Comparison of ENCODE assay signal across 17 cellular contexts in genomic region chr1:245099401-245099800, GRCh38. TPM values are rescaled to one million over a fixed set of nuclear protein-coding genes. Genes with fewer than 3 reads are reported as not detected.
DNase-seq lines count a peak whose midpoint lies in the region; ATAC-seq and TF ChIP-seq lines count a peak whose summit lies in the region.
"Had no signal": no experiment of that assay in that cellular context is flagged by ENCODE, and none has a peak within 500 bp of the region (broad histone marks: within the 10 kb centered on the region; RNA-seq: fewer than 3 reads in every experiment).

No MANE protein-coding gene starts in this region.

- CTCF ChIA-PET in WTC11 (lab: Charles Lee): no interaction called here

- ATAC-seq in WTC11: peak; percentile 75
- ATAC-seq: GM12878, PC-3 had no signal

- TF ChIP-seq CTCF in WTC11 (IDR thresholded peaks at IDR 0.05): no peak
- no peak for TF ChIP-seq CTCF in GM20000 (IDR thresholded peaks at IDR 0.05; ENCODE audit: extremely low read depth, missing control alignments)

- peaks cover under 1% of the 10 kb centered on the region for H3K9me3 Mint-ChIP-seq in WTC11

- POLR2A ChIA-PET in WTC11 (lab: Charles Lee): no interaction called here

- no peak overlapping the region for H3K4me3 Mint-ChIP-seq in WTC11

- H3K4me1 Mint-ChIP-seq in WTC11: 0 out of 2 replicates have a peak, but pooled peaks cover 6% of the 10 kb centered on the region

- DNase-seq in Ammon's horn (ENCODE audit: low spot score) (peak; percentile 48), WTC11 (ENCODE audit: low spot score) (no peak), inferior parietal cortex (ENCODE audit: extremely low spot score) (peak; percentile 57), occipital lobe (lab: John Stamatoyannopoulos, UW) (peak; percentile 18), AG08395 (ENCODE audit: low spot score) (no peak), GM20000 (ENCODE audit: low spot score) (no peak), DMS153 (lab: John Stamatoyannopoulos, UW) (no peak)
- no peak for DNase-seq in stimulated activated naive CD4-positive, alpha-beta T cell (lab: John Stamatoyannopoulos, UW)
- DNase-seq: GDM1, KG1, NCI-H1417 treated with DMSO at 0.1 percent for 48 hours, NCI-H2029, NCI-H2171, NCI-H446 treated with DMSO at 0.1 percent for 48 hours, NCI-H748 treated with DMSO at 0.1 percent for 48 hours, PC-3 had no signal

- H3K27ac Mint-ChIP-seq in WTC11: no peak overlapping the region

- H3K27me3 Mint-ChIP-seq in WTC11 (ENCODE audit: low read depth): no peaks in the 10 kb centered on the region

- peaks cover under 1% of the 10 kb centered on the region; the same call in 1 of the 2 replicates for H3K36me3 Mint-ChIP-seq in WTC11

TF ChIP-seq in WTC11, 78 proteins besides CTCF, POLR2A, EP300 and RAD21:
- TF ChIP-seq ZNF232 (CRISPR knock-in tag; IDR thresholded peaks at IDR 0.05): no peak
- no peak for TF ChIP-seq E2F4 (CRISPR knock-in tag; IDR thresholded peaks at IDR 0.05; ENCODE audit: borderline replicate concordance, low read depth)
- no peak for TF ChIP-seq ZMAT4 (CRISPR knock-in tag; IDR thresholded peaks at IDR 0.05)

RNA-seq across cellular contexts. Expression of gene KIF26B, which starts 55.4 kb away (rescaled TPM):
- total RNA-seq in WTC11 (2021) (0.41 to 1.2 TPM (median 0.55 TPM) in 3 replicates), occipital lobe (31.7 TPM)

Comparison
In these comparisons a context has a peak if more than half of its experiments do, and no peak if none do; other contexts are left out.
1. DNase-seq: peak in Ammon's horn (single experiment), inferior parietal cortex (single experiment) and occipital lobe (single experiment); none in WTC11 (single experiment), AG08395 (single experiment), stimulated activated naive CD4-positive, alpha-beta T cell (0 of 6), GM20000 (single experiment) and DMS153 (single experiment).
2. RNA of gene KIF26B, which starts 55.4 kb away (total RNA-seq): 31.7 TPM in occipital lobe (single experiment); 0.41 to 1.2 TPM in WTC11; every median in the first group is over 10 times any median in the second.